1 cellular context compared by ENCODE assay signal in the genomic region with DNA sequence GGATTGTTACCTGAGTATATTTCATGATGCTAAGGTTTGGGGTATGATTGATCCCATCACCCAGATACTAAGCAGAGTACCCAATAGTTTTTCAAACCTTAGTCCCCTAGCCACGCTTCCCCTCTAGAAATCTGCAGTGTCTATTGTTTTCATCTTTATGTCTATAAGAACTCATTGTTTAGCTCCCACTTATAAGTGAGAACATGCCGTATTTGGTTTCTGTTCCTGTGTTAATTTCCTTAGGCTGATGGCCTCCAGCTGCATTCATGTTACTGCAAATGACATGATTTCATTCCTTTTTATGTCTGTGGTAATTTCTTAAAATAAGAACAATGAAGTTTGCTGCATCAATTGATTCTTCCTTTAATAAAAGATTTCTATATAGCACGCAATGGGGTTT.
TF ChIP-seq lines count a peak whose summit lies in the region.

No MANE protein-coding gene starts in this region.

TF ChIP-seq in GM12878, 131 proteins besides CTCF, POLR2A, EP300 and RAD21 (continued from another document):
- TF ChIP-seq, protein P1, sequence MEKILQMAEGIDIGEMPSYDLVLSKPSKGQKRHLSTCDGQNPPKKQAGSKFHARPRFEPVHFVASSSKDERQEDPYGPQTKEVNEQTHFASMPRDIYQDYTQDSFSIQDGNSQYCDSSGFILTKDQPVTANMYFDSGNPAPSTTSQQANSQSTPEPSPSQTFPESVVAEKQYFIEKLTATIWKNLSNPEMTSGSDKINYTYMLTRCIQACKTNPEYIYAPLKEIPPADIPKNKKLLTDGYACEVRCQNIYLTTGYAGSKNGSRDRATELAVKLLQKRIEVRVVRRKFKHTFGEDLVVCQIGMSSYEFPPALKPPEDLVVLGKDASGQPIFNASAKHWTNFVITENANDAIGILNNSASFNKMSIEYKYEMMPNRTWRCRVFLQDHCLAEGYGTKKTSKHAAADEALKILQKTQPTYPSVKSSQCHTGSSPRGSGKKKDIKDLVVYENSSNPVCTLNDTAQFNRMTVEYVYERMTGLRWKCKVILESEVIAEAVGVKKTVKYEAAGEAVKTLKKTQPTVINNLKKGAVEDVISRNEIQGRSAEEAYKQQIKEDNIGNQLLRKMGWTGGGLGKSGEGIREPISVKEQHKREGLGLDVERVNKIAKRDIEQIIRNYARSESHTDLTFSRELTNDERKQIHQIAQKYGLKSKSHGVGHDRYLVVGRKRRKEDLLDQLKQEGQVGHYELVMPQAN (conservative IDR thresholded peaks at IDR 0.05), result no peak
- TF ChIP-seq MEF2B (IDR thresholded peaks at IDR 0.05; ENCODE audit: partially characterized antibody, poor library complexity, severe bottlenecking), result no peak
- TF ChIP-seq MYC (IDR thresholded peaks at IDR 0.05; ENCODE audit: insufficient read depth, insufficient read length, insufficient replicate concordance, low read length, severe bottlenecking), result no peak
- TF ChIP-seq KAT2A (conservative IDR thresholded peaks at IDR 0.05; ENCODE audit: control insufficient read depth, low read depth, low read length), result no peak
- TF ChIP-seq, protein P2, sequence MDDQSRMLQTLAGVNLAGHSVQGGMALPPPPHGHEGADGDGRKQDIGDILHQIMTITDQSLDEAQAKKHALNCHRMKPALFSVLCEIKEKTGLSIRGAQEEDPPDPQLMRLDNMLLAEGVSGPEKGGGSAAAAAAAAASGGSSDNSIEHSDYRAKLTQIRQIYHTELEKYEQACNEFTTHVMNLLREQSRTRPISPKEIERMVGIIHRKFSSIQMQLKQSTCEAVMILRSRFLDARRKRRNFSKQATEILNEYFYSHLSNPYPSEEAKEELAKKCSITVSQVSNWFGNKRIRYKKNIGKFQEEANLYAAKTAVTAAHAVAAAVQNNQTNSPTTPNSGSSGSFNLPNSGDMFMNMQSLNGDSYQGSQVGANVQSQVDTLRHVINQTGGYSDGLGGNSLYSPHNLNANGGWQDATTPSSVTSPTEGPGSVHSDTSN (IDR thresholded peaks at IDR 0.05; ENCODE audit: insufficient replicate concordance, low read depth, low read length), result no peak
- no peak for TF ChIP-seq NBN (IDR thresholded peaks at IDR 0.05)
- peak; percentile 66 for TF ChIP-seq DPF2 (IDR thresholded peaks at IDR 0.05)
- peak; percentile 38; the same call in 1 of the 2 replicates for TF ChIP-seq RELB (IDR thresholded peaks at IDR 0.05; ENCODE audit: low read depth)
- no peak for TF ChIP-seq BRCA1 (IDR thresholded peaks at IDR 0.05; ENCODE audit: low read depth, low read length)
- TF ChIP-seq ELK1 (IDR thresholded peaks at IDR 0.05; ENCODE audit: low read depth, low read length), result no peak
- no peak for TF ChIP-seq RB1 (IDR thresholded peaks at IDR 0.05; ENCODE audit: borderline replicate concordance)
- TF ChIP-seq TAF1 (IDR thresholded peaks at IDR 0.05; ENCODE audit: borderline replicate concordance, low read depth, low read length), result no peak
- no peak for TF ChIP-seq CREB1 (IDR thresholded peaks at IDR 0.05; ENCODE audit: low read depth)
- peak; percentile 78 for TF ChIP-seq ATF7 (IDR thresholded peaks at IDR 0.05; ENCODE audit: low read depth)
- TF ChIP-seq, protein P3, sequence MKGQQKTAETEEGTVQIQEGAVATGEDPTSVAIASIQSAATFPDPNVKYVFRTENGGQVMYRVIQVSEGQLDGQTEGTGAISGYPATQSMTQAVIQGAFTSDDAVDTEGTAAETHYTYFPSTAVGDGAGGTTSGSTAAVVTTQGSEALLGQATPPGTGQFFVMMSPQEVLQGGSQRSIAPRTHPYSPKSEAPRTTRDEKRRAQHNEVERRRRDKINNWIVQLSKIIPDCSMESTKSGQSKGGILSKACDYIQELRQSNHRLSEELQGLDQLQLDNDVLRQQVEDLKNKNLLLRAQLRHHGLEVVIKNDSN (IDR thresholded peaks at IDR 0.05; ENCODE audit: borderline replicate concordance, extremely low read length, insufficient read depth, low read depth, low read length), result no peak
- no peak for TF ChIP-seq YBX1 (IDR thresholded peaks at IDR 0.05)
- TF ChIP-seq PRDM15 (CRISPR knock-in tag; IDR thresholded peaks at IDR 0.05), result no peak
- TF ChIP-seq, protein P4, sequence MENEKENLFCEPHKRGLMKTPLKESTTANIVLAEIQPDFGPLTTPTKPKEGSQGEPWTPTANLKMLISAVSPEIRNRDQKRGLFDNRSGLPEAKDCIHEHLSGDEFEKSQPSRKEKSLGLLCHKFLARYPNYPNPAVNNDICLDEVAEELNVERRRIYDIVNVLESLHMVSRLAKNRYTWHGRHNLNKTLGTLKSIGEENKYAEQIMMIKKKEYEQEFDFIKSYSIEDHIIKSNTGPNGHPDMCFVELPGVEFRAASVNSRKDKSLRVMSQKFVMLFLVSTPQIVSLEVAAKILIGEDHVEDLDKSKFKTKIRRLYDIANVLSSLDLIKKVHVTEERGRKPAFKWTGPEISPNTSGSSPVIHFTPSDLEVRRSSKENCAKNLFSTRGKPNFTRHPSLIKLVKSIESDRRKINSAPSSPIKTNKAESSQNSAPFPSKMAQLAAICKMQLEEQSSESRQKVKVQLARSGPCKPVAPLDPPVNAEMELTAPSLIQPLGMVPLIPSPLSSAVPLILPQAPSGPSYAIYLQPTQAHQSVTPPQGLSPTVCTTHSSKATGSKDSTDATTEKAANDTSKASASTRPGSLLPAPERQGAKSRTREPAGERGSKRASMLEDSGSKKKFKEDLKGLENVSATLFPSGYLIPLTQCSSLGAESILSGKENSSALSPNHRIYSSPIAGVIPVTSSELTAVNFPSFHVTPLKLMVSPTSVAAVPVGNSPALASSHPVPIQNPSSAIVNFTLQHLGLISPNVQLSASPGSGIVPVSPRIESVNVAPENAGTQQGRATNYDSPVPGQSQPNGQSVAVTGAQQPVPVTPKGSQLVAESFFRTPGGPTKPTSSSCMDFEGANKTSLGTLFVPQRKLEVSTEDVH (IDR thresholded peaks at IDR 0.05; ENCODE audit: low read depth, partially characterized antibody), result no peak
- TF ChIP-seq, protein P5, sequence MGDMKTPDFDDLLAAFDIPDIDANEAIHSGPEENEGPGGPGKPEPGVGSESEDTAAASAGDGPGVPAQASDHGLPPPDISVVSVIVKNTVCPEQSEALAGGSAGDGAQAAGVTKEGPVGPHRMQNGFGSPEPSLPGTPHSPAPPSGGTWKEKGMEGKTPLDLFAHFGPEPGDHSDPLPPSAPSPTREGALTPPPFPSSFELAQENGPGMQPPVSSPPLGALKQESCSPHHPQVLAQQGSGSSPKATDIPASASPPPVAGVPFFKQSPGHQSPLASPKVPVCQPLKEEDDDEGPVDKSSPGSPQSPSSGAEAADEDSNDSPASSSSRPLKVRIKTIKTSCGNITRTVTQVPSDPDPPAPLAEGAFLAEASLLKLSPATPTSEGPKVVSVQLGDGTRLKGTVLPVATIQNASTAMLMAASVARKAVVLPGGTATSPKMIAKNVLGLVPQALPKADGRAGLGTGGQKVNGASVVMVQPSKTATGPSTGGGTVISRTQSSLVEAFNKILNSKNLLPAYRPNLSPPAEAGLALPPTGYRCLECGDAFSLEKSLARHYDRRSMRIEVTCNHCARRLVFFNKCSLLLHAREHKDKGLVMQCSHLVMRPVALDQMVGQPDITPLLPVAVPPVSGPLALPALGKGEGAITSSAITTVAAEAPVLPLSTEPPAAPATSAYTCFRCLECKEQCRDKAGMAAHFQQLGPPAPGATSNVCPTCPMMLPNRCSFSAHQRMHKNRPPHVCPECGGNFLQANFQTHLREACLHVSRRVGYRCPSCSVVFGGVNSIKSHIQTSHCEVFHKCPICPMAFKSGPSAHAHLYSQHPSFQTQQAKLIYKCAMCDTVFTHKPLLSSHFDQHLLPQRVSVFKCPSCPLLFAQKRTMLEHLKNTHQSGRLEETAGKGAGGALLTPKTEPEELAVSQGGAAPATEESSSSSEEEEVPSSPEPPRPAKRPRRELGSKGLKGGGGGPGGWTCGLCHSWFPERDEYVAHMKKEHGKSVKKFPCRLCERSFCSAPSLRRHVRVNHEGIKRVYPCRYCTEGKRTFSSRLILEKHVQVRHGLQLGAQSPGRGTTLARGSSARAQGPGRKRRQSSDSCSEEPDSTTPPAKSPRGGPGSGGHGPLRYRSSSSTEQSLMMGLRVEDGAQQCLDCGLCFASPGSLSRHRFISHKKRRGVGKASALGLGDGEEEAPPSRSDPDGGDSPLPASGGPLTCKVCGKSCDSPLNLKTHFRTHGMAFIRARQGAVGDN (IDR thresholded peaks at IDR 0.05), result no peak
- TF ChIP-seq SREBF2 (IDR thresholded peaks at IDR 0.05; ENCODE audit: low read length), result no peak
- TF ChIP-seq GABPA (IDR thresholded peaks at IDR 0.05; ENCODE audit: low read depth), result no peak
- TF ChIP-seq ZSCAN29 (IDR thresholded peaks at IDR 0.05), result no peak
- TF ChIP-seq, protein P6, sequence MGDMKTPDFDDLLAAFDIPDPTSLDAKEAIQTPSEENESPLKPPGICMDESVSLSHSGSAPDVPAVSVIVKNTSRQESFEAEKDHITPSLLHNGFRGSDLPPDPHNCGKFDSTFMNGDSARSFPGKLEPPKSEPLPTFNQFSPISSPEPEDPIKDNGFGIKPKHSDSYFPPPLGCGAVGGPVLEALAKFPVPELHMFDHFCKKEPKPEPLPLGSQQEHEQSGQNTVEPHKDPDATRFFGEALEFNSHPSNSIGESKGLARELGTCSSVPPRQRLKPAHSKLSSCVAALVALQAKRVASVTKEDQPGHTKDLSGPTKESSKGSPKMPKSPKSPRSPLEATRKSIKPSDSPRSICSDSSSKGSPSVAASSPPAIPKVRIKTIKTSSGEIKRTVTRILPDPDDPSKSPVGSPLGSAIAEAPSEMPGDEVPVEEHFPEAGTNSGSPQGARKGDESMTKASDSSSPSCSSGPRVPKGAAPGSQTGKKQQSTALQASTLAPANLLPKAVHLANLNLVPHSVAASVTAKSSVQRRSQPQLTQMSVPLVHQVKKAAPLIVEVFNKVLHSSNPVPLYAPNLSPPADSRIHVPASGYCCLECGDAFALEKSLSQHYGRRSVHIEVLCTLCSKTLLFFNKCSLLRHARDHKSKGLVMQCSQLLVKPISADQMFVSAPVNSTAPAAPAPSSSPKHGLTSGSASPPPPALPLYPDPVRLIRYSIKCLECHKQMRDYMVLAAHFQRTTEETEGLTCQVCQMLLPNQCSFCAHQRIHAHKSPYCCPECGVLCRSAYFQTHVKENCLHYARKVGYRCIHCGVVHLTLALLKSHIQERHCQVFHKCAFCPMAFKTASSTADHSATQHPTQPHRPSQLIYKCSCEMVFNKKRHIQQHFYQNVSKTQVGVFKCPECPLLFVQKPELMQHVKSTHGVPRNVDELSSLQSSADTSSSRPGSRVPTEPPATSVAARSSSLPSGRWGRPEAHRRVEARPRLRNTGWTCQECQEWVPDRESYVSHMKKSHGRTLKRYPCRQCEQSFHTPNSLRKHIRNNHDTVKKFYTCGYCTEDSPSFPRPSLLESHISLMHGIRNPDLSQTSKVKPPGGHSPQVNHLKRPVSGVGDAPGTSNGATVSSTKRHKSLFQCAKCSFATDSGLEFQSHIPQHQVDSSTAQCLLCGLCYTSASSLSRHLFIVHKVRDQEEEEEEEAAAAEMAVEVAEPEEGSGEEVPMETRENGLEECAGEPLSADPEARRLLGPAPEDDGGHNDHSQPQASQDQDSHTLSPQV (IDR thresholded peaks at IDR 0.05), result no peak
- peak; percentile 54 to 59; a peak in 2 of 4 replicates for TF ChIP-seq IKZF2 (IDR thresholded peaks at IDR 0.05)
- no peak for TF ChIP-seq SIN3A (IDR thresholded peaks at IDR 0.05; ENCODE audit: low read depth, low read length)
- TF ChIP-seq MTA2 (IDR thresholded peaks at IDR 0.05; ENCODE audit: low read depth), result peak; percentile 73
- no peak for TF ChIP-seq ZNF217 (IDR thresholded peaks at IDR 0.05)
TF ChIP-seq in GM12878: peak in this region for 6.
